17 cellular contexts compared by ENCODE assay signal in the genomic region with DNA sequence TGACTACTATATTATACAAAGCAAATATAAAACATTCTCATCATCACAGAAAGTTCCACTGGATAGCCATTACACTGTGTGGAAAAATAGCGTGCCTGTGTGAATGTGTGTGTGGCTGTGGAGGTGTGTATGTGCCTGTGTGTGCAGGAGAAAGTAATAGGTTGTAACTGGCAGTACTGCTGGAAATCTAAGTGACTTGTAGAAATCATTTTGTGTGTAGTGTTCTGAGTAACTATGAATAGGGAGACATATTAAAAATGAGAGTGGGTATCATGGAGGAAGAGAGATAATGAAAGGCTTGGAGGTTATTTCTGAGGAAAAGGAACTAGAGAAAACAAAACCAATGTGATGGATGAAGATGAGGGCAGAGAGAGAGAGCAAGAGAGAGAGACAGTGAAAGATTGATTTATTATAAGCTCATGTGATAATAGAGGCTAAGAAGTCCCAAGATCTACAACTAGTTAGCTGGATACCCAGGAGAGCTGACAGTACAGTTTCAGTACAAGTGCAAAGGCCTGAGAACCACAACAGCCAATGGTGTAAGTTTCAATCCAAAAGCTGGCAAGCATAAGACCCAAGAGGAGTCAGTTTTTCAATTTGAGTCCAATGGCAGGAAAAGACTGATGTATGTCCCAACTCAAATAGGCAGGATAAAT. TPM values are rescaled to one million over a fixed set of nuclear protein-coding genes. Genes with fewer than 3 reads are reported as not detected.
DNase-seq lines count a peak whose midpoint lies in the region; ATAC-seq, FAIRE-seq and TF ChIP-seq lines count a peak whose summit lies in the region.
"Had no signal": no experiment of that assay in that cellular context is flagged by ENCODE, and none has a peak within 500 bp of the region (broad histone marks: within the 10 kb centered on the region; RNA-seq: fewer than 3 reads in every experiment).

No MANE protein-coding gene starts in this region.

- no peak overlapping the region for H3K9ac ChIP-seq in KMS-11

- FAIRE-seq in small intestine (lab: Jason Lieb, UNC) = no peak

- H3K36me3 ChIP-seq in KMS-11 (ENCODE audit: insufficient read depth) (no peaks in the 10 kb centered on the region), small intestine (ENCODE audit: control insufficient read depth in 2 of 2, insufficient read depth in 2 of 2, low read length in 2 of 2) (no peaks in the 10 kb centered on the region)

- 94 to 100% (median 95%) methylated on average over 1 of the region's 1 CpG for WGBS in small intestine, 3 donors

- no peaks in the 10 kb centered on the region for H4K20me1 ChIP-seq in KMS-11 (ENCODE audit: insufficient read depth)

- H3K9me3 Mint-ChIP-seq in natural killer cell treated with Interleukin-12 subunit alpha and Interleukin-12 subunit beta and Interleukin-15 and Interleukin-18, amount 100 ng/mL, for 72 hours = no peaks in the 10 kb centered on the region
- no peaks in the 10 kb centered on the region for H3K9me3 Mint-ChIP-seq in natural killer cell
- H3K9me3 Mint-ChIP-seq: T-helper 2 cell treated with Interferon-gamma antibody and Interleukin-4, amounts not matched to agents 5 μg/mL and 100 μg/mL, for 36 hours had no signal

- no peak for DNase-seq in natural killer cell treated with Interleukin-12 subunit alpha and Interleukin-12 subunit beta and Interleukin-15 and Interleukin-18, amount 100 ng/mL, for 72 hours (ENCODE audit: low spot score)
- DNase-seq in natural killer cell (no peak), HK-2 (ENCODE audit: unreplicated experiment) (no peak), NCI-H1048 (lab: John Stamatoyannopoulos, UW) (no peak), small intestine (no peak), RPMI8226 (no peak)
- DNase-seq: amniotic stem cell; DND-41; glutamatergic neuron; left ventricle myocardium inferior; NCI-H1092; sigmoid colon; stimulated activated CD4-positive, alpha-beta T cell treated with anti-CD3 and anti-CD28 coated beads, Interleukin-2, amount 100 ng/mL, for 48 hours had no signal

- TF ChIP-seq CTCF in natural killer cell (IDR thresholded peaks at IDR 0.05) (no peak), KMS-11 (conservative IDR thresholded peaks at IDR 0.05; ENCODE audit: low read depth, low read length) (no peak)

- H3K4me1 ChIP-seq in KMS-11 (ENCODE audit: low read depth, poor library complexity, severe bottlenecking) (peaks cover 27% of the 10 kb centered on the region), small intestine (ENCODE audit: control insufficient read depth in 2 of 2, insufficient read depth in 1 of 2, low read depth in 1 of 2, low read length in 1 of 2) (no peaks in the 10 kb centered on the region)
- H3K4me1 ChIP-seq: esophagus muscularis mucosa, left ventricle myocardium inferior, sigmoid colon had no signal

- no peaks in the 10 kb centered on the region for H3K27me3 Mint-ChIP-seq in natural killer cell treated with Interleukin-12 subunit alpha and Interleukin-12 subunit beta and Interleukin-15 and Interleukin-18, amount 100 ng/mL, for 72 hours
- no peaks in the 10 kb centered on the region for H3K27me3 Mint-ChIP-seq in natural killer cell (ENCODE audit: low read depth in 2 of 2)

- peak overlapping the region; percentile 0 to 2 for H3K27ac Mint-ChIP-seq in natural killer cell treated with Interleukin-12 subunit alpha and Interleukin-12 subunit beta and Interleukin-15 and Interleukin-18, amount 100 ng/mL, for 72 hours
- H3K27ac Mint-ChIP-seq in natural killer cell = no peak overlapping the region
- H3K27ac Mint-ChIP-seq: T-helper 2 cell treated with Interferon-gamma antibody and Interleukin-4, amounts not matched to agents 5 μg/mL and 100 μg/mL, for 36 hours had no signal

- no peaks in the 10 kb centered on the region for H3K27me3 ChIP-seq in KMS-11 (ENCODE audit: insufficient read depth, low read depth)
- H3K27me3 ChIP-seq in small intestine (ENCODE audit: control insufficient read depth in 2 of 2, insufficient read depth in 2 of 2, low read length in 2 of 2) = no peaks in the 10 kb centered on the region
- H3K27me3 ChIP-seq: esophagus muscularis mucosa, sigmoid colon had no signal

- H3K4me3 ChIP-seq in KMS-11 (IDR thresholded peaks at IDR 0.05; ENCODE audit: insufficient read depth, low read depth, low read length) = no peak overlapping the region
- no peak overlapping the region for H3K4me3 ChIP-seq in small intestine (ENCODE audit: low read depth in 1 of 2, low read length in 2 of 2)
- H3K4me3 ChIP-seq: esophagus muscularis mucosa, left ventricle myocardium inferior, sigmoid colon had no signal

- ATAC-seq in natural killer cell treated with Interleukin-12 subunit alpha and Interleukin-12 subunit beta and Interleukin-15 and Interleukin-18, amount 100 ng/mL, for 72 hours = peak in 1 of 2 donors; percentile 33
- ATAC-seq in natural killer cell (no peak), GM21619 (IDR thresholded peaks at IDR 0.05; ENCODE audit: unreplicated experiment) (peak; percentile 63)

- H3K27ac ChIP-seq in KMS-11 = peak overlapping the region; percentile 32; the same call in 1 of the 2 replicates
- no peak overlapping the region for H3K27ac ChIP-seq in small intestine (ENCODE audit: low read depth in 1 of 2, low read length in 1 of 2)
- H3K27ac ChIP-seq: esophagus muscularis mucosa, left ventricle myocardium inferior, sigmoid colon had no signal

- peaks cover 14 to 19% of the 10 kb centered on the region in 2 donors for H3K4me1 Mint-ChIP-seq in natural killer cell treated with Interleukin-12 subunit alpha and Interleukin-12 subunit beta and Interleukin-15 and Interleukin-18, amount 100 ng/mL, for 72 hours (ENCODE audit: low read depth in 2 of 2)
- peaks cover 18 to 19% of the 10 kb centered on the region in 2 donors for H3K4me1 Mint-ChIP-seq in natural killer cell

- intact Hi-C loops in natural killer cell (cut with micrococcal nuclease) = no loop called here

- H3K4me2 ChIP-seq in KMS-11 = peak overlapping the region; percentile 21

- H3K79me2 ChIP-seq in KMS-11 (ENCODE audit: insufficient read depth, low read depth) = no peaks in the 10 kb centered on the region

- H3K9me3 ChIP-seq in small intestine (ENCODE audit: control insufficient read depth, low read depth) = no peaks in the 10 kb centered on the region
- H3K9me3 ChIP-seq: esophagus muscularis mucosa, left ventricle myocardium inferior, sigmoid colon had no signal

- H2AFZ ChIP-seq in KMS-11 (ENCODE audit: low read depth) = no peak overlapping the region

- no peaks in the 10 kb centered on the region for H3K36me3 Mint-ChIP-seq in natural killer cell treated with Interleukin-12 subunit alpha and Interleukin-12 subunit beta and Interleukin-15 and Interleukin-18, amount 100 ng/mL, for 72 hours
- no peaks in the 10 kb centered on the region for H3K36me3 Mint-ChIP-seq in natural killer cell

- peak overlapping the region; percentile 20 for H3K4me3 Mint-ChIP-seq in natural killer cell treated with Interleukin-12 subunit alpha and Interleukin-12 subunit beta and Interleukin-15 and Interleukin-18, amount 100 ng/mL, for 72 hours
- no peak overlapping the region for H3K4me3 Mint-ChIP-seq in natural killer cell
- H3K4me3 Mint-ChIP-seq: T-helper 2 cell treated with Interferon-gamma antibody and Interleukin-4, amounts not matched to agents 5 μg/mL and 100 μg/mL, for 36 hours had no signal

RNA-seq across cellular contexts. Expression of a gene that starts 15.1 kb away (rescaled TPM):
- 1 to 10 TPM; 2.5 to 6.7 TPM for total RNA-seq in natural killer cell treated with Interleukin-12 subunit alpha and Interleukin-12 subunit beta and Interleukin-15 and Interleukin-18, amount 100 ng/mL, for 72 hours
- total RNA-seq in natural killer cell = 10 to 100 TPM in 1 of 3 donors, 1 to 10 TPM in 2; 9.0 to 12.7 (median 9.9) TPM
- 1 to 10 TPM; 2.9 to 3.8 (median 3.6) TPM for polyA plus RNA-seq in small intestine

RNA-seq across cellular contexts. Expression of a gene that starts 15.4 kb away (rescaled TPM):
- 10 to 100 TPM; 36.8 to 37.5 TPM for total RNA-seq in natural killer cell treated with Interleukin-12 subunit alpha and Interleukin-12 subunit beta and Interleukin-15 and Interleukin-18, amount 100 ng/mL, for 72 hours
- 10 to 100 TPM; 18.7 to 30.6 (median 23.9) TPM for total RNA-seq in natural killer cell
- 10 to 100 TPM in 2 of 3 donors, 1 to 10 TPM in 1; 9.8 to 12.5 (median 10.5) TPM for polyA plus RNA-seq in small intestine

RNA-seq across cellular contexts. Expression of a gene that starts 40.0 kb away (rescaled TPM):
- total RNA-seq in natural killer cell treated with Interleukin-12 subunit alpha and Interleukin-12 subunit beta and Interleukin-15 and Interleukin-18, amount 100 ng/mL, for 72 hours = 10 to 100 TPM; 13.7 to 14.6 TPM
- 1 to 10 TPM; 5.1 to 8.7 (median 7.2) TPM for total RNA-seq in natural killer cell
- 1 to 10 TPM; 2.7 to 7.1 (median 3.8) TPM for polyA plus RNA-seq in small intestine

Comparison
In these comparisons a context has a peak if more than half of its experiments do, and no peak if none do; other contexts are left out.
1. H3K27ac Mint-ChIP-seq: peak in natural killer cell treated with Interleukin-12 subunit alpha and Interleukin-12 subunit beta and Interleukin-15 and Interleukin-18, amount 100 ng/mL, for 72 hours (2 of 2); none in natural killer cell (0 of 2).